In genomic region chr5:141382469-141383294, GRCh38 we compare ENCODE assay signal across 10 cellular contexts. TPM values are rescaled to one million over a fixed set of nuclear protein-coding genes. Genes with fewer than 3 reads are reported as not detected.
DNase-seq lines count a peak whose midpoint lies in the region; ATAC-seq and TF ChIP-seq lines count a peak whose summit lies in the region.
"Had no signal": no experiment of that assay in that cellular context is flagged by ENCODE, and none has a peak within 500 bp of the region (broad histone marks: within the 10 kb centered on the region; RNA-seq: fewer than 3 reads in every experiment).

PCDHGA7 (plus strand) TSS chr5:141382742; CDS start chr5:141382900, 158 bp downstream.

- H3K36me3 Mint-ChIP-seq in activated CD8-positive, alpha-beta memory T cell treated with anti-CD3 and anti-CD28 coated beads, Interleukin-2, amount 10 ng/mL, durations not matched to agents 7 days and 5 days: peaks cover 2% of the 10 kb centered on the region
- H3K36me3 Mint-ChIP-seq in activated B cell treated with CpG ODN at 0.5 μM for 24 hours (ENCODE audit: low read depth): peaks cover 2% of the 10 kb centered on the region

- peaks cover 7% of the 10 kb centered on the region for H3K9me3 Mint-ChIP-seq in activated CD8-positive, alpha-beta memory T cell treated with anti-CD3 and anti-CD28 coated beads, Interleukin-2, amount 10 ng/mL, durations not matched to agents 7 days and 5 days (ENCODE audit: low read depth)
- H3K9me3 Mint-ChIP-seq in activated B cell treated with CpG ODN at 0.5 μM for 24 hours: peaks cover 15% of the 10 kb centered on the region

- no peak for DNase-seq in activated CD8-positive, alpha-beta memory T cell treated with anti-CD3 and anti-CD28 coated beads, Interleukin-2, amount 10 ng/mL, durations not matched to agents 7 days and 5 days
- no peak for DNase-seq in activated CD8-positive, alpha-beta memory T cell treated with anti-CD3 and anti-CD28 coated beads for 24 hours
- DNase-seq in activated B cell treated with CpG ODN at 0.5 μM for 24 hours (no peak), cardiac septum (ENCODE audit: low spot score) (no peak), testis (no peak), iPS-NIHi7 (ENCODE audit: extremely low spot score) (no peak), NCI-H2081 treated with DMSO at 0.1 percent for 48 hours (lab: John Stamatoyannopoulos, UW) (no peak)
- DNase-seq: SJCRH30 had no signal

- H3K27ac Mint-ChIP-seq in activated CD8-positive, alpha-beta memory T cell treated with anti-CD3 and anti-CD28 coated beads, Interleukin-2, amount 10 ng/mL, durations not matched to agents 7 days and 5 days: peak within 1 kb of the TSS; percentile 28
- H3K27ac Mint-ChIP-seq in activated B cell treated with CpG ODN at 0.5 μM for 24 hours: no peak within 1 kb of the TSS

- peaks cover 57% of the 10 kb centered on the region for H3K27me3 Mint-ChIP-seq in activated CD8-positive, alpha-beta memory T cell treated with anti-CD3 and anti-CD28 coated beads, Interleukin-2, amount 10 ng/mL, durations not matched to agents 7 days and 5 days
- H3K27me3 Mint-ChIP-seq in activated B cell treated with CpG ODN at 0.5 μM for 24 hours: peaks cover 51% of the 10 kb centered on the region

- H3K27ac ChIP-seq in testis: no peak within 1 kb of the TSS
- H3K27ac ChIP-seq: gastroesophageal sphincter, SJCRH30 had no signal

- no peaks in the 10 kb centered on the region for H3K4me1 ChIP-seq in testis
- H3K4me1 ChIP-seq: gastroesophageal sphincter, SJCRH30 had no signal

- intact Hi-C loops in activated B cell treated with CpG ODN at 0.5 μM for 24 hours (cut with micrococcal nuclease) (no loop called here), cardiac septum (cut with DNase I) (no loop called here), testis (cut with DNase I; ENCODE audit: low total_unique reads) (no loop called here)

- CTCF ChIA-PET in activated CD8-positive, alpha-beta memory T cell treated with anti-CD3 and anti-CD28 coated beads, Interleukin-2, amount 10 ng/mL, durations not matched to agents 7 days and 5 days (lab: Charles Lee): interaction anchor here (0.9 kb wide), 1 partner anchor 13 kb away, joined by 3 read pairs; no protein-coding TSS in a partner anchor
- CTCF ChIA-PET in activated B cell treated with CpG ODN at 0.5 μM for 24 hours (lab: Charles Lee): no interaction called here

- no peaks in the 10 kb centered on the region for H3K27me3 ChIP-seq in testis
- H3K27me3 ChIP-seq: gastroesophageal sphincter, SJCRH30 had no signal

- peak within 1 kb of the TSS; percentile 16 to 48 for H3K4me3 ChIP-seq in testis
- H3K4me3 ChIP-seq: SJCRH30 had no signal

- no peaks in the 10 kb centered on the region for H3K4me1 Mint-ChIP-seq in activated CD8-positive, alpha-beta memory T cell treated with anti-CD3 and anti-CD28 coated beads, Interleukin-2, amount 10 ng/mL, durations not matched to agents 7 days and 5 days
- H3K4me1 Mint-ChIP-seq in activated B cell treated with CpG ODN at 0.5 μM for 24 hours: no peaks in the 10 kb centered on the region

- TF ChIP-seq CTCF in activated B cell treated with CpG ODN at 0.5 μM for 24 hours (IDR thresholded peaks at IDR 0.05) (no peak), testis (IDR thresholded peaks at IDR 0.05) (peak in 1 of 3 experiments; percentile 19)

- H3K4me3 Mint-ChIP-seq in activated CD8-positive, alpha-beta memory T cell treated with anti-CD3 and anti-CD28 coated beads, Interleukin-2, amount 10 ng/mL, durations not matched to agents 7 days and 5 days: no peak within 1 kb of the TSS
- peak within 1 kb of the TSS; percentile 76 for H3K4me3 Mint-ChIP-seq in activated B cell treated with CpG ODN at 0.5 μM for 24 hours

- H3K9me3 ChIP-seq in testis: no peaks in the 10 kb centered on the region

- no peak for TF ChIP-seq POLR2A in testis (IDR thresholded peaks at IDR 0.05)

- ATAC-seq in activated CD8-positive, alpha-beta memory T cell treated with anti-CD3 and anti-CD28 coated beads, Interleukin-2, amount 10 ng/mL, durations not matched to agents 7 days and 5 days: no peak
- no peak for ATAC-seq in activated B cell treated with CpG ODN at 0.5 μM for 24 hours (ENCODE audit: low read depth)
- ATAC-seq in GM21825 (IDR thresholded peaks at IDR 0.05; ENCODE audit: unreplicated experiment): no peak
- ATAC-seq: gastroesophageal sphincter had no signal

- no peaks in the 10 kb centered on the region for H3K36me3 ChIP-seq in testis (ENCODE audit: low read depth, missing control alignments)

- 9% methylated on average over 22 to 37 of the region's 37 CpGs for WGBS in testis, 2 donors

- POLR2A ChIA-PET in activated B cell treated with CpG ODN at 0.5 μM for 24 hours (lab: Charles Lee): no interaction called here

RNA-seq across cellular contexts. Expression of gene PCDHGA7, which starts in this region (rescaled TPM):
- total RNA-seq in activated CD8-positive, alpha-beta memory T cell treated with anti-CD3 and anti-CD28 coated beads, Interleukin-2, amount 10 ng/mL, durations not matched to agents 7 days and 5 days: under 1 TPM in 1 of 2 experiments, not detected in 1; 0.07 TPM
- total RNA-seq in activated B cell treated with CpG ODN at 0.5 μM for 24 hours (1.3 and 1.6 TPM in 2 replicates), cardiac septum (11.8 TPM), testis (10 to 100 TPM; 11.1 to 12.7 TPM)
- 1.6 TPM for polyA plus RNA-seq in testis (ENCODE audit: insufficient read depth, low read depth, low replicate concordance)
